ENCODE assay signal across 1 cellular context in the genomic region with DNA sequence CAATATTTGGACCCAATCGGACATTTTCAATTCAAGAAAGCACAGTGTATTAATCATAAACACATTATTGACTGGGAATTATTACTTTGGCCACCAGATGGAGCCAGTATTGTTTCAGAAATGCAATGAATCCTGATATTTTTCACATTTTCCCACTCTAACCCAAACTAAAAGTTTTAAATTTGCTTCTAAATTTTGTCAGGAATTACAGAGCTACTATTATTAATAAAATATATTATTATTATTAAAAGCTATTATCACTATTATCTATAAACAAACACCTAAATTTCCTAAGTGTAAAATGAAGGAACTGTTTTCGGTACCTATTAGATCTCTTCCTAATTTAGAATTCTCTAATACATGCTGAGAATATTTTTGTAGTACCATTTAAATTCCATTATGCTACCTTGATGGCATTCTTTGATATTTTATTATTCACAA.
TF ChIP-seq lines count a peak whose summit lies in the region.

No MANE protein-coding gene starts in this region.

TF ChIP-seq in HEK293, 187 proteins besides CTCF, POLR2A, EP300 and RAD21 (continued from another document):
- TF ChIP-seq, protein P1, sequence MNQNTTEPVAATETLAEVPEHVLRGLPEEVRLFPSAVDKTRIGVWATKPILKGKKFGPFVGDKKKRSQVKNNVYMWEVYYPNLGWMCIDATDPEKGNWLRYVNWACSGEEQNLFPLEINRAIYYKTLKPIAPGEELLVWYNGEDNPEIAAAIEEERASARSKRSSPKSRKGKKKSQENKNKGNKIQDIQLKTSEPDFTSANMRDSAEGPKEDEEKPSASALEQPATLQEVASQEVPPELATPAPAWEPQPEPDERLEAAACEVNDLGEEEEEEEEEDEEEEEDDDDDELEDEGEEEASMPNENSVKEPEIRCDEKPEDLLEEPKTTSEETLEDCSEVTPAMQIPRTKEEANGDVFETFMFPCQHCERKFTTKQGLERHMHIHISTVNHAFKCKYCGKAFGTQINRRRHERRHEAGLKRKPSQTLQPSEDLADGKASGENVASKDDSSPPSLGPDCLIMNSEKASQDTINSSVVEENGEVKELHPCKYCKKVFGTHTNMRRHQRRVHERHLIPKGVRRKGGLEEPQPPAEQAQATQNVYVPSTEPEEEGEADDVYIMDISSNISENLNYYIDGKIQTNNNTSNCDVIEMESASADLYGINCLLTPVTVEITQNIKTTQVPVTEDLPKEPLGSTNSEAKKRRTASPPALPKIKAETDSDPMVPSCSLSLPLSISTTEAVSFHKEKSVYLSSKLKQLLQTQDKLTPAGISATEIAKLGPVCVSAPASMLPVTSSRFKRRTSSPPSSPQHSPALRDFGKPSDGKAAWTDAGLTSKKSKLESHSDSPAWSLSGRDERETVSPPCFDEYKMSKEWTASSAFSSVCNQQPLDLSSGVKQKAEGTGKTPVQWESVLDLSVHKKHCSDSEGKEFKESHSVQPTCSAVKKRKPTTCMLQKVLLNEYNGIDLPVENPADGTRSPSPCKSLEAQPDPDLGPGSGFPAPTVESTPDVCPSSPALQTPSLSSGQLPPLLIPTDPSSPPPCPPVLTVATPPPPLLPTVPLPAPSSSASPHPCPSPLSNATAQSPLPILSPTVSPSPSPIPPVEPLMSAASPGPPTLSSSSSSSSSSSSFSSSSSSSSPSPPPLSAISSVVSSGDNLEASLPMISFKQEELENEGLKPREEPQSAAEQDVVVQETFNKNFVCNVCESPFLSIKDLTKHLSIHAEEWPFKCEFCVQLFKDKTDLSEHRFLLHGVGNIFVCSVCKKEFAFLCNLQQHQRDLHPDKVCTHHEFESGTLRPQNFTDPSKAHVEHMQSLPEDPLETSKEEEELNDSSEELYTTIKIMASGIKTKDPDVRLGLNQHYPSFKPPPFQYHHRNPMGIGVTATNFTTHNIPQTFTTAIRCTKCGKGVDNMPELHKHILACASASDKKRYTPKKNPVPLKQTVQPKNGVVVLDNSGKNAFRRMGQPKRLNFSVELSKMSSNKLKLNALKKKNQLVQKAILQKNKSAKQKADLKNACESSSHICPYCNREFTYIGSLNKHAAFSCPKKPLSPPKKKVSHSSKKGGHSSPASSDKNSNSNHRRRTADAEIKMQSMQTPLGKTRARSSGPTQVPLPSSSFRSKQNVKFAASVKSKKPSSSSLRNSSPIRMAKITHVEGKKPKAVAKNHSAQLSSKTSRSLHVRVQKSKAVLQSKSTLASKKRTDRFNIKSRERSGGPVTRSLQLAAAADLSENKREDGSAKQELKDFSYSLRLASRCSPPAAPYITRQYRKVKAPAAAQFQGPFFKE (tag by site-specific recombination; IDR thresholded peaks at IDR 0.05; ENCODE audit: borderline replicate concordance) = no peak
- TF ChIP-seq SP3 (tag by site-specific recombination; IDR thresholded peaks at IDR 0.05) (no peak), ZNF837 (tag by site-specific recombination; IDR thresholded peaks at IDR 0.05) (no peak)
